In genomic region chr7:4162845-4163564, GRCh38 we compare ENCODE assay signal across 16 cellular contexts.
"Had no signal": no experiment of that assay in that cellular context is flagged by ENCODE, and none has a peak within 500 bp of the region (broad histone marks: within the 10 kb centered on the region; RNA-seq: fewer than 3 reads in every experiment).

No MANE protein-coding gene starts in this region.

- H3K4me1 ChIP-seq: adrenal gland, transverse colon had no signal

- H3K36me3 ChIP-seq: adrenal gland, gastrocnemius medialis, transverse colon had no signal

- DNase-seq: activated CD4-positive, CD25-positive, alpha-beta regulatory T cell; activated naive CD4-positive, alpha-beta T cell treated with anti-CD3 and anti-CD28 coated beads, Interleukin-2, amount 10 ng/mL, durations not matched to agents 7 days and 5 days; adrenal gland; cortex of kidney; effector CD8-positive, alpha-beta T cell; gastrocnemius medialis; midbrain; natural killer cell; T-helper 17 cell; transverse colon had no signal

- ATAC-seq: natural killer cell; stimulated activated effector memory CD8-positive, alpha-beta T cell treated with anti-CD3 and anti-CD28 coated beads, Interleukin-12 subunit alpha, Interleukin-12 subunit beta, amount 100 ng/mL, for 72 hours; T-helper 17 cell had no signal

- H3K27me3 ChIP-seq: adrenal gland, gastrocnemius medialis, hepatocyte, transverse colon had no signal

- H3K9me3 Mint-ChIP-seq: activated naive CD4-positive, alpha-beta T cell treated with anti-CD3 and anti-CD28 coated beads, Interleukin-2, amount 10 ng/mL, durations not matched to agents 7 days and 5 days; activated T-helper 2 cell treated with anti-CD3 and anti-CD28 coated beads, Interferon-gamma antibody, Interleukin-2, Interleukin-4, amounts not matched to agents 10 μg/mL and 5 μg/mL and 100 μg/mL, durations not matched to agents 14 hours and 24 hours and 36 hours; central memory CD8-positive, alpha-beta T cell; natural killer cell; stimulated activated effector memory CD8-positive, alpha-beta T cell treated with anti-CD3 and anti-CD28 coated beads, Interleukin-12 subunit alpha, Interleukin-12 subunit beta, amount 100 ng/mL, for 72 hours had no signal

- H3K79me2 ChIP-seq: hepatocyte had no signal

- H3K36me3 Mint-ChIP-seq: activated naive CD4-positive, alpha-beta T cell treated with anti-CD3 and anti-CD28 coated beads, Interleukin-2, amount 10 ng/mL, durations not matched to agents 7 days and 5 days; natural killer cell; stimulated activated effector memory CD8-positive, alpha-beta T cell treated with anti-CD3 and anti-CD28 coated beads, Interleukin-12 subunit alpha, Interleukin-12 subunit beta, amount 100 ng/mL, for 72 hours had no signal

- H3K4me3 ChIP-seq: adrenal gland, gastrocnemius medialis, hepatocyte, lung, smooth muscle cell, transverse colon had no signal

- H3K9me3 ChIP-seq: adrenal gland, gastrocnemius medialis, transverse colon had no signal

- H3K4me2 ChIP-seq: hepatocyte, smooth muscle cell had no signal

- H3K27ac Mint-ChIP-seq: activated naive CD4-positive, alpha-beta T cell treated with anti-CD3 and anti-CD28 coated beads, Interleukin-2, amount 10 ng/mL, durations not matched to agents 7 days and 5 days; activated T-helper 2 cell treated with anti-CD3 and anti-CD28 coated beads, Interferon-gamma antibody, Interleukin-2, Interleukin-4, amounts not matched to agents 10 μg/mL and 5 μg/mL and 100 μg/mL, durations not matched to agents 14 hours and 24 hours and 36 hours; natural killer cell; stimulated activated effector memory CD8-positive, alpha-beta T cell treated with anti-CD3 and anti-CD28 coated beads, Interleukin-12 subunit alpha, Interleukin-12 subunit beta, amount 100 ng/mL, for 72 hours; T-helper 17 cell had no signal

- H3K4me1 Mint-ChIP-seq: activated naive CD4-positive, alpha-beta T cell treated with anti-CD3 and anti-CD28 coated beads, Interleukin-2, amount 10 ng/mL, durations not matched to agents 7 days and 5 days; central memory CD8-positive, alpha-beta T cell; natural killer cell; stimulated activated effector memory CD8-positive, alpha-beta T cell treated with anti-CD3 and anti-CD28 coated beads, Interleukin-12 subunit alpha, Interleukin-12 subunit beta, amount 100 ng/mL, for 72 hours; T-helper 17 cell had no signal

- H3K27me3 Mint-ChIP-seq: activated naive CD4-positive, alpha-beta T cell treated with anti-CD3 and anti-CD28 coated beads, Interleukin-2, amount 10 ng/mL, durations not matched to agents 7 days and 5 days; central memory CD8-positive, alpha-beta T cell had no signal

- H2AFZ ChIP-seq: hepatocyte had no signal

- H3K4me3 Mint-ChIP-seq: activated naive CD4-positive, alpha-beta T cell treated with anti-CD3 and anti-CD28 coated beads, Interleukin-2, amount 10 ng/mL, durations not matched to agents 7 days and 5 days; central memory CD8-positive, alpha-beta T cell; natural killer cell; stimulated activated effector memory CD8-positive, alpha-beta T cell treated with anti-CD3 and anti-CD28 coated beads, Interleukin-12 subunit alpha, Interleukin-12 subunit beta, amount 100 ng/mL, for 72 hours; T-helper 17 cell had no signal

- H3K27ac ChIP-seq: adrenal gland, gastrocnemius medialis, hepatocyte, transverse colon had no signal
